In the genomic region with DNA sequence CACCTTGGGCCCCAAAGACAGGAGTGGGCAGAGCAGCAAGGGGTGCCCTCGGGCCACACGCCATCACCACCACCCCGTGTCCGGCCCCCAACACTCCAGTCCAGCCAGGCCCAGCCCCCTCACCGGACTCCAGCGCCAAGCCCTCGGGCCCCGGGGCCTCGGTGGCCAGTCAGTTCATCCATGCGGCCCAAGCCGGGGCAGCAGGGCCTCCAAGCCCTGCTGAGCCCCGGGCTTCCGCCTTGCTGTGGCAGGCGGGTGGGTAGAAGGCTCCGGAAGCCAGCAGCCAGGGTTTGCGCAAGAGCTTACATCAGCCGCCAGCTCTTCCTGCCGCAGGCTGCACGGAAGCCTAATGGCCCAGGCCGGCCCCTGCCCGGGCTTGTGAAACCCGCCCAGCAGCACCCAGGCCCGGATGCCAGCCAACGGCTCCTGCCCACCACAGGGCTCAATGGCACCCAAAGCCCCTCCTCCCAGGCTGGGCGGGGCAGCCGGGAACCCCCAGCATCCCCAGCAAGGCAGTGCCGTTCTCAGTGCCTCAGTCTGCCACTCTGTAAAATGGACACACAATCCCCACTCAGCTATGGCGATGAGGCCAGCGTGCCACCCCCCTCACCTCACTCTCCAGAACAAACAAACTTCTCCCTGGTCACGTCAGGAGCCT, we compare ENCODE assay signal across 8 cellular contexts. TPM values are rescaled to one million over a fixed set of nuclear protein-coding genes. Genes with fewer than 3 reads are reported as not detected.
DNase-seq lines count a peak whose midpoint lies in the region; ATAC-seq and TF ChIP-seq lines count a peak whose summit lies in the region.

No MANE protein-coding gene starts in this region.

- no peaks in the 10 kb centered on the region for H3K27me3 Mint-ChIP-seq in activated CD4-positive, alpha-beta T cell treated with anti-CD3 and anti-CD28 coated beads, Interleukin-2, amount 10 ng/mL, durations not matched to agents 7 days and 5 days
- no peaks in the 10 kb centered on the region for H3K27me3 Mint-ChIP-seq in stimulated activated naive B cell treated with anti-CD40 and anti-IgM and Interleukin-4, amounts not matched to agents 10 μg/mL and 1 μg/mL and 100 μg/mL, for 72 hours

- H3K36me3 Mint-ChIP-seq in activated CD4-positive, alpha-beta T cell treated with anti-CD3 and anti-CD28 coated beads, Interleukin-2, amount 10 ng/mL, durations not matched to agents 7 days and 5 days (ENCODE audit: low read depth) = peaks cover 12% of the 10 kb centered on the region
- H3K36me3 Mint-ChIP-seq in stimulated activated naive B cell treated with anti-CD40 and anti-IgM and Interleukin-4, amounts not matched to agents 10 μg/mL and 1 μg/mL and 100 μg/mL, for 72 hours = peaks cover 16 to 26% of the 10 kb centered on the region in 2 donors

- peaks cover 41% of the 10 kb centered on the region for H3K4me1 Mint-ChIP-seq in activated CD4-positive, alpha-beta T cell treated with anti-CD3 and anti-CD28 coated beads, Interleukin-2, amount 10 ng/mL, durations not matched to agents 7 days and 5 days
- H3K4me1 Mint-ChIP-seq in stimulated activated naive B cell treated with anti-CD40 and anti-IgM and Interleukin-4, amounts not matched to agents 10 μg/mL and 1 μg/mL and 100 μg/mL, for 72 hours = peaks cover 14 to 44% of the 10 kb centered on the region in 2 donors

- ATAC-seq in HG02623 (IDR thresholded peaks at IDR 0.05; ENCODE audit: unreplicated experiment) = peak; percentile 83
- ATAC-seq in stimulated activated naive B cell treated with anti-CD40 and anti-IgM and Interleukin-4, amounts not matched to agents 10 μg/mL and 1 μg/mL and 100 μg/mL, for 72 hours (replicated peaks) = peak; percentile 95 to 96

- peak overlapping the region; percentile 98 for H3K4me3 ChIP-seq in GM12865 (ENCODE audit: low read depth, low read length)
- H3K4me3 ChIP-seq in mucosa of stomach (ENCODE audit: low read length) = peak overlapping the region; percentile 68

- no peaks in the 10 kb centered on the region for H3K27me3 ChIP-seq in mucosa of stomach (ENCODE audit: control insufficient read depth, insufficient read depth, low read length)

- CTCF ChIA-PET in activated CD4-positive, alpha-beta T cell treated with anti-CD3 and anti-CD28 coated beads, Interleukin-2, amount 10 ng/mL, durations not matched to agents 7 days and 5 days (lab: Charles Lee) = interaction anchor here (0.5 to 1.9 kb wide), 9 partner anchors 8 to 787 kb away, joined by 3 to 6 read pairs (median 5); no protein-coding TSS in a partner anchor

- DNase-seq in GM12865 (ENCODE audit: low read depth) (peak; percentile 96), NCI-H2029 treated with DMSO at 0.1 percent for 48 hours (lab: John Stamatoyannopoulos, UW) (peak; percentile 22), dermis microvascular lymphatic vessel endothelial cell (ENCODE audit: low read depth in 2 of 2) (peak; percentile 83 to 85), NCI-H1417 treated with DMSO at 0.1 percent for 48 hours (lab: John Stamatoyannopoulos, UW) (no peak)
- DNase-seq in activated CD4-positive, alpha-beta T cell treated with anti-CD3 and anti-CD28 coated beads, Interleukin-2, amount 10 ng/mL, durations not matched to agents 7 days and 5 days = peak; percentile 91
- peak; percentile 87 for DNase-seq in stimulated activated naive B cell treated with anti-CD40 and anti-IgM and Interleukin-4, amounts not matched to agents 10 μg/mL and 1 μg/mL and 100 μg/mL, for 72 hours

- peak overlapping the region; percentile 96 for H3K27ac Mint-ChIP-seq in activated CD4-positive, alpha-beta T cell treated with anti-CD3 and anti-CD28 coated beads, Interleukin-2, amount 10 ng/mL, durations not matched to agents 7 days and 5 days
- peak overlapping the region; percentile 97 for H3K27ac Mint-ChIP-seq in stimulated activated naive B cell treated with anti-CD40 and anti-IgM and Interleukin-4, amounts not matched to agents 10 μg/mL and 1 μg/mL and 100 μg/mL, for 72 hours

- H3K4me1 ChIP-seq in mucosa of stomach (ENCODE audit: control insufficient read depth, insufficient read depth, low read length) = peaks cover 28% of the 10 kb centered on the region

- H3K9ac ChIP-seq in mucosa of stomach (ENCODE audit: low read length) = peak overlapping the region; percentile 84

- peak overlapping the region; percentile 87 for H3K4me3 Mint-ChIP-seq in activated CD4-positive, alpha-beta T cell treated with anti-CD3 and anti-CD28 coated beads, Interleukin-2, amount 10 ng/mL, durations not matched to agents 7 days and 5 days
- H3K4me3 Mint-ChIP-seq in stimulated activated naive B cell treated with anti-CD40 and anti-IgM and Interleukin-4, amounts not matched to agents 10 μg/mL and 1 μg/mL and 100 μg/mL, for 72 hours = peak overlapping the region; percentile 85 to 90

- H3K36me3 ChIP-seq in mucosa of stomach (ENCODE audit: control insufficient read depth, insufficient read depth, low read length) = no peaks in the 10 kb centered on the region

- H3K9me3 ChIP-seq in mucosa of stomach (ENCODE audit: control insufficient read depth, low read length) = no peaks in the 10 kb centered on the region

- H3K9me3 Mint-ChIP-seq in activated CD4-positive, alpha-beta T cell treated with anti-CD3 and anti-CD28 coated beads, Interleukin-2, amount 10 ng/mL, durations not matched to agents 7 days and 5 days = no peaks in the 10 kb centered on the region
- no peaks in the 10 kb centered on the region for H3K9me3 Mint-ChIP-seq in stimulated activated naive B cell treated with anti-CD40 and anti-IgM and Interleukin-4, amounts not matched to agents 10 μg/mL and 1 μg/mL and 100 μg/mL, for 72 hours

- no peak for TF ChIP-seq CTCF in GM12865 (IDR thresholded peaks at IDR 0.05; ENCODE audit: insufficient read depth, low read depth, low read length, missing control alignments)

- POLR2A ChIA-PET in activated CD4-positive, alpha-beta T cell treated with anti-CD3 and anti-CD28 coated beads, Interleukin-2, amount 10 ng/mL, durations not matched to agents 7 days and 5 days (lab: Charles Lee) = interaction anchor here (0.6 to 1.5 kb wide), 3 partner anchors 25 to 202 kb away, joined by 3 to 5 read pairs (median 3); no protein-coding TSS in a partner anchor

RNA-seq across cellular contexts. Expression of a gene that starts 26.5 kb away (rescaled TPM):
- total RNA-seq in activated CD4-positive, alpha-beta T cell treated with anti-CD3 and anti-CD28 coated beads, Interleukin-2, amount 10 ng/mL, durations not matched to agents 7 days and 5 days = 10 to 100 TPM; 45.8 to 53.9 TPM
- total RNA-seq in dermis microvascular lymphatic vessel endothelial cell = 16.6 and 32.1 TPM in 2 replicates
